ENCODE assay signal across 7 cellular contexts in genomic region chr1:172596782-172597181, GRCh38.
DNase-seq lines count a peak whose midpoint lies in the region; ATAC-seq lines count a peak whose summit lies in the region.
"Not testable (repeated sequence)": the region's sequence is repeated elsewhere in the genome, so short reads cannot be mapped to it uniquely, and the experiment has no call there.

No MANE protein-coding gene starts in this region.

- POLR2A ChIA-PET in activated CD4-positive, alpha-beta T cell treated with anti-CD3 and anti-CD28 coated beads, Interleukin-2, amount 10 ng/mL, durations not matched to agents 7 days and 5 days (lab: Charles Lee) = interaction anchor here (0.7 kb wide), 1 partner anchor 1470 kb away, joined by 5 read pairs; no protein-coding TSS in a partner anchor
- POLR2A ChIA-PET in activated CD4-positive, alpha-beta memory T cell treated with anti-CD3 and anti-CD28 coated beads, Interleukin-2, amount 10 ng/mL, durations not matched to agents 7 days and 5 days (lab: Charles Lee) = not testable (repeated sequence)
- POLR2A ChIA-PET in naive thymus-derived CD4-positive, alpha-beta T cell (lab: Charles Lee) = interaction anchor here (0.8 kb wide), 1 partner anchor 168 kb away, joined by 3 read pairs; no protein-coding TSS in a partner anchor

- H3K27ac ChIP-seq in naive thymus-derived CD4-positive, alpha-beta T cell (ENCODE audit: low read depth, low read length) = not testable (repeated sequence)

- not testable (repeated sequence) for H3K9me3 ChIP-seq in naive thymus-derived CD4-positive, alpha-beta T cell (ENCODE audit: control insufficient read depth in 2 of 3, low read length in 3 of 3)

- DNase-seq in T follicular helper cell (ENCODE audit: low read depth) = peak; percentile 6
- not testable (repeated sequence) for DNase-seq in activated CD4-positive, alpha-beta T cell treated with anti-CD3 and anti-CD28 coated beads, Interleukin-2, amount 10 ng/mL, durations not matched to agents 7 days and 5 days
- peak; percentile 23 for DNase-seq in activated CD4-positive, alpha-beta memory T cell treated with anti-CD3 and anti-CD28 coated beads, Interleukin-2, amount 10 ng/mL, durations not matched to agents 7 days and 5 days
- peak; percentile 54 for DNase-seq in activated naive CD4-positive, alpha-beta T cell treated with anti-CD3 and anti-CD28 coated beads, Interleukin-2, amount 10 ng/mL, durations not matched to agents 7 days and 5 days
- DNase-seq in central memory CD4-positive, alpha-beta T cell = peak; percentile 9
- peak in 4 of 9 donors; percentile 11 to 36 (median 32) for DNase-seq in naive thymus-derived CD4-positive, alpha-beta T cell

- peaks cover 63% of the 10 kb centered on the region for H3K36me3 Mint-ChIP-seq in T-helper 1 cell treated with Interleukin-12 subunit alpha and Interleukin-12 subunit beta and Interleukin-4 antibody, amounts not matched to agents 30 μg/mL and 1 μg/mL, for 36 hours (ENCODE audit: low read depth)
- H3K36me3 Mint-ChIP-seq in activated CD4-positive, alpha-beta T cell treated with anti-CD3 and anti-CD28 coated beads, Interleukin-2, amount 10 ng/mL, durations not matched to agents 7 days and 5 days (ENCODE audit: low read depth) = peaks cover 74% of the 10 kb centered on the region
- peaks cover 78% of the 10 kb centered on the region for H3K36me3 Mint-ChIP-seq in activated CD4-positive, alpha-beta memory T cell treated with anti-CD3 and anti-CD28 coated beads, Interleukin-2, amount 10 ng/mL, durations not matched to agents 7 days and 5 days (ENCODE audit: low read depth)
- peaks cover 75% of the 10 kb centered on the region for H3K36me3 Mint-ChIP-seq in activated naive CD4-positive, alpha-beta T cell treated with anti-CD3 and anti-CD28 coated beads, Interleukin-2, amount 10 ng/mL, durations not matched to agents 7 days and 5 days
- peaks cover 37 to 73% (median 64%) of the 10 kb centered on the region in 5 donors for H3K36me3 Mint-ChIP-seq in naive thymus-derived CD4-positive, alpha-beta T cell

- H3K27me3 Mint-ChIP-seq in T-helper 1 cell treated with Interleukin-12 subunit alpha and Interleukin-12 subunit beta and Interleukin-4 antibody, amounts not matched to agents 30 μg/mL and 1 μg/mL, for 36 hours (ENCODE audit: low read depth); activated CD4-positive, alpha-beta T cell treated with anti-CD3 and anti-CD28 coated beads, Interleukin-2, amount 10 ng/mL, durations not matched to agents 7 days and 5 days; activated CD4-positive, alpha-beta memory T cell treated with anti-CD3 and anti-CD28 coated beads, Interleukin-2, amount 10 ng/mL, durations not matched to agents 7 days and 5 days; activated naive CD4-positive, alpha-beta T cell treated with anti-CD3 and anti-CD28 coated beads, Interleukin-2, amount 10 ng/mL, durations not matched to agents 7 days and 5 days; naive thymus-derived CD4-positive, alpha-beta T cell: not testable (repeated sequence)

- CTCF ChIA-PET in activated CD4-positive, alpha-beta T cell treated with anti-CD3 and anti-CD28 coated beads, Interleukin-2, amount 10 ng/mL, durations not matched to agents 7 days and 5 days (lab: Charles Lee) = interaction anchor here (1.4 to 1.6 kb wide), 2 partner anchors 11 to 38 kb away, joined by 3 read pairs; no protein-coding TSS in a partner anchor
- CTCF ChIA-PET in activated CD4-positive, alpha-beta memory T cell treated with anti-CD3 and anti-CD28 coated beads, Interleukin-2, amount 10 ng/mL, durations not matched to agents 7 days and 5 days (lab: Charles Lee); activated naive CD4-positive, alpha-beta T cell treated with anti-CD3 and anti-CD28 coated beads, Interleukin-2, amount 10 ng/mL, durations not matched to agents 7 days and 5 days (lab: Charles Lee); naive thymus-derived CD4-positive, alpha-beta T cell (lab: Charles Lee): not testable (repeated sequence)

- ATAC-seq in naive thymus-derived CD4-positive, alpha-beta T cell = not testable (repeated sequence)

- H3K36me3 ChIP-seq in naive thymus-derived CD4-positive, alpha-beta T cell (ENCODE audit: control insufficient read depth in 2 of 3, insufficient read depth in 3 of 3, low read length in 3 of 3) = peaks cover 0 to 29% (median 6%) of the 10 kb centered on the region in 3 experiments

- H3K4me1 Mint-ChIP-seq in T-helper 1 cell treated with Interleukin-12 subunit alpha and Interleukin-12 subunit beta and Interleukin-4 antibody, amounts not matched to agents 30 μg/mL and 1 μg/mL, for 36 hours (ENCODE audit: low read depth); activated CD4-positive, alpha-beta memory T cell treated with anti-CD3 and anti-CD28 coated beads, Interleukin-2, amount 10 ng/mL, durations not matched to agents 7 days and 5 days: not testable (repeated sequence)
- H3K4me1 Mint-ChIP-seq in activated CD4-positive, alpha-beta T cell treated with anti-CD3 and anti-CD28 coated beads, Interleukin-2, amount 10 ng/mL, durations not matched to agents 7 days and 5 days = peaks cover 17% of the 10 kb centered on the region
- H3K4me1 Mint-ChIP-seq in activated naive CD4-positive, alpha-beta T cell treated with anti-CD3 and anti-CD28 coated beads, Interleukin-2, amount 10 ng/mL, durations not matched to agents 7 days and 5 days = peaks cover 19% of the 10 kb centered on the region
- peaks cover 18 to 53% (median 34%) of the 10 kb centered on the region in 7 donors for H3K4me1 Mint-ChIP-seq in naive thymus-derived CD4-positive, alpha-beta T cell

- not testable (repeated sequence) for H3K27me3 ChIP-seq in naive thymus-derived CD4-positive, alpha-beta T cell (ENCODE audit: control insufficient read depth in 2 of 2, insufficient read depth in 2 of 2, low read length in 2 of 2)

- intact Hi-C loops in naive thymus-derived CD4-positive, alpha-beta T cell (cut with micrococcal nuclease) = loop anchor here (2.0 to 5.0 kb wide), 2 partner anchors 64 kb away; partner anchors contain the start of gene SUCO (in 2 of the 2)

- H3K9me3 Mint-ChIP-seq in T-helper 1 cell treated with Interleukin-12 subunit alpha and Interleukin-12 subunit beta and Interleukin-4 antibody, amounts not matched to agents 30 μg/mL and 1 μg/mL, for 36 hours; activated CD4-positive, alpha-beta memory T cell treated with anti-CD3 and anti-CD28 coated beads, Interleukin-2, amount 10 ng/mL, durations not matched to agents 7 days and 5 days; activated naive CD4-positive, alpha-beta T cell treated with anti-CD3 and anti-CD28 coated beads, Interleukin-2, amount 10 ng/mL, durations not matched to agents 7 days and 5 days: not testable (repeated sequence)
- peaks cover 23% of the 10 kb centered on the region for H3K9me3 Mint-ChIP-seq in activated CD4-positive, alpha-beta T cell treated with anti-CD3 and anti-CD28 coated beads, Interleukin-2, amount 10 ng/mL, durations not matched to agents 7 days and 5 days
- peaks cover 0 to 14% (median 0%) of the 10 kb centered on the region in 11 donors for H3K9me3 Mint-ChIP-seq in naive thymus-derived CD4-positive, alpha-beta T cell

- not testable (repeated sequence) for H3K4me3 Mint-ChIP-seq in T-helper 1 cell treated with Interleukin-12 subunit alpha and Interleukin-12 subunit beta and Interleukin-4 antibody, amounts not matched to agents 30 μg/mL and 1 μg/mL, for 36 hours; activated CD4-positive, alpha-beta T cell treated with anti-CD3 and anti-CD28 coated beads, Interleukin-2, amount 10 ng/mL, durations not matched to agents 7 days and 5 days; activated CD4-positive, alpha-beta memory T cell treated with anti-CD3 and anti-CD28 coated beads, Interleukin-2, amount 10 ng/mL, durations not matched to agents 7 days and 5 days; activated naive CD4-positive, alpha-beta T cell treated with anti-CD3 and anti-CD28 coated beads, Interleukin-2, amount 10 ng/mL, durations not matched to agents 7 days and 5 days
- H3K4me3 Mint-ChIP-seq in naive thymus-derived CD4-positive, alpha-beta T cell = peak overlapping the region in 6 of 10 donors; percentile 9 to 50 (median 40)

- H3K4me1 ChIP-seq in naive thymus-derived CD4-positive, alpha-beta T cell (ENCODE audit: control insufficient read depth in 2 of 2, insufficient read depth in 2 of 2, low read length in 2 of 2) = not testable (repeated sequence)

- not testable (repeated sequence) for H3K4me3 ChIP-seq in naive thymus-derived CD4-positive, alpha-beta T cell (ENCODE audit: low read length)

- peak overlapping the region; percentile 28 for H3K27ac Mint-ChIP-seq in T-helper 1 cell treated with Interleukin-12 subunit alpha and Interleukin-12 subunit beta and Interleukin-4 antibody, amounts not matched to agents 30 μg/mL and 1 μg/mL, for 36 hours
- peak overlapping the region; percentile 41 for H3K27ac Mint-ChIP-seq in activated CD4-positive, alpha-beta T cell treated with anti-CD3 and anti-CD28 coated beads, Interleukin-2, amount 10 ng/mL, durations not matched to agents 7 days and 5 days
- H3K27ac Mint-ChIP-seq in activated CD4-positive, alpha-beta memory T cell treated with anti-CD3 and anti-CD28 coated beads, Interleukin-2, amount 10 ng/mL, durations not matched to agents 7 days and 5 days = not testable (repeated sequence)
- peak overlapping the region; percentile 81 for H3K27ac Mint-ChIP-seq in activated naive CD4-positive, alpha-beta T cell treated with anti-CD3 and anti-CD28 coated beads, Interleukin-2, amount 10 ng/mL, durations not matched to agents 7 days and 5 days
- peak overlapping the region in 8 of 9 donors; percentile 4 to 79 (median 64) for H3K27ac Mint-ChIP-seq in naive thymus-derived CD4-positive, alpha-beta T cell
